1 cellular context compared by ENCODE assay signal in genomic region chr14:90060965-90061848, GRCh38.
TF ChIP-seq lines count a peak whose summit lies in the region.

No MANE protein-coding gene starts in this region.

TF ChIP-seq in H1, 55 proteins besides CTCF, POLR2A, EP300 and RAD21 (continued from another document):
- TF ChIP-seq CHD1 (IDR thresholded peaks at IDR 0.05; ENCODE audit: low read depth, low read length) (no peak), TCF12 (IDR thresholded peaks at IDR 0.05; ENCODE audit: low read depth, low read length) (no peak), CTBP2 (IDR thresholded peaks at IDR 0.05; ENCODE audit: borderline replicate concordance, insufficient read depth, insufficient read length, low read length) (no peak), MAFK (IDR thresholded peaks at IDR 0.05; ENCODE audit: low read depth, low read length) (no peak), JUN (IDR thresholded peaks at IDR 0.05; ENCODE audit: low read depth, low read length) (no peak), SP4 (IDR thresholded peaks at IDR 0.05; ENCODE audit: low read length) (no peak), POLR2AphosphoS5 (IDR thresholded peaks at IDR 0.05; ENCODE audit: low read depth, low read length) (no peak), KDM4A (IDR thresholded peaks at IDR 0.05; ENCODE audit: low read depth, low read length, severe bottlenecking) (peak; percentile 80), TAF7 (optimal IDR thresholded peaks at IDR 0.05; ENCODE audit: borderline replicate concordance, low read depth, low read length) (no peak), ZNF274 (IDR thresholded peaks at IDR 0.05; ENCODE audit: borderline replicate concordance, extremely low read depth, low read length) (no peak), SP1 (IDR thresholded peaks at IDR 0.05; ENCODE audit: low read depth, low read length) (no peak), FOSL1 (IDR thresholded peaks at IDR 0.05; ENCODE audit: insufficient read depth, low read depth, low read length) (no peak), RXRA (IDR thresholded peaks at IDR 0.05; ENCODE audit: insufficient read depth, low read depth, low read length) (no peak), GTF2F1 (IDR thresholded peaks at IDR 0.05; ENCODE audit: borderline replicate concordance, low read depth, low read length) (no peak), SUZ12 (IDR thresholded peaks at IDR 0.05; ENCODE audit: low read length) (peak; percentile 63), CHD7 (IDR thresholded peaks at IDR 0.05; ENCODE audit: insufficient replicate concordance, low read length) (no peak), TBP (IDR thresholded peaks at IDR 0.05; ENCODE audit: low read depth, low read length) (no peak), KDM5A (IDR thresholded peaks at IDR 0.05; ENCODE audit: low read length) (no peak), TEAD4 (IDR thresholded peaks at IDR 0.05; ENCODE audit: low read depth, low read length) (no peak), SP2 (IDR thresholded peaks at IDR 0.05; ENCODE audit: low read length) (no peak), CEBPB (IDR thresholded peaks at IDR 0.05; ENCODE audit: low read depth, low read length) (no peak), RNF2 (IDR thresholded peaks at IDR 0.05; ENCODE audit: borderline replicate concordance, low read depth, low read length, missing control alignments, poor library complexity, severe bottlenecking) (peak; percentile 5), NANOG (IDR thresholded peaks at IDR 0.05; ENCODE audit: insufficient read depth, low read depth, low read length, poor library complexity, severe bottlenecking) (no peak), EZH2 (IDR thresholded peaks at IDR 0.05; ENCODE audit: low read depth, low read length, severe bottlenecking) (peak; percentile 70), SIX5 (IDR thresholded peaks at IDR 0.05; ENCODE audit: low read depth, low read length) (no peak), SRF (IDR thresholded peaks at IDR 0.05; ENCODE audit: low read depth, low read length) (no peak), BCL11A (IDR thresholded peaks at IDR 0.05; ENCODE audit: low read depth in 2 of 2, low read length in 2 of 2) (no peak), RBBP5 (IDR thresholded peaks at IDR 0.05; ENCODE audit: borderline replicate concordance, low read depth, low read length) (peak; percentile 72; the same call in 1 of the 2 replicates), PHF8 (conservative IDR thresholded peaks at IDR 0.05; ENCODE audit: low read depth, low read length) (peak; percentile 45), ATF2 (IDR thresholded peaks at IDR 0.05; ENCODE audit: low read length) (no peak), SIRT6 (IDR thresholded peaks at IDR 0.05; ENCODE audit: low read length) (no peak), HDAC2 (IDR thresholded peaks at IDR 0.05; ENCODE audit: borderline replicate concordance in 1 of 2, low read depth in 2 of 2, low read length in 2 of 2) (no peak), SIN3A (conservative IDR thresholded peaks at IDR 0.05 in 1 of 2, IDR thresholded peaks at IDR 0.05 in 1 of 2; ENCODE audit: low read depth in 1 of 2, low read length in 2 of 2) (no peak), ASH2L (IDR thresholded peaks at IDR 0.05; ENCODE audit: low read length) (no peak), USF2 (IDR thresholded peaks at IDR 0.05; ENCODE audit: low read length) (no peak), CHD2 (IDR thresholded peaks at IDR 0.05; ENCODE audit: low read length) (no peak), RFX5 (IDR thresholded peaks at IDR 0.05; ENCODE audit: borderline replicate concordance, low read depth, low read length) (no peak), E2F6 (IDR thresholded peaks at IDR 0.05) (no peak), POU5F1 (IDR thresholded peaks at IDR 0.05; ENCODE audit: low read depth, low read length) (no peak), EGR1 (IDR thresholded peaks at IDR 0.05; ENCODE audit: borderline replicate concordance, low read depth, low read length) (no peak), CBX8 (IDR thresholded peaks at IDR 0.05; ENCODE audit: borderline replicate concordance, low read depth, low read length) (no peak), BACH1 (IDR thresholded peaks at IDR 0.05; ENCODE audit: low read length) (no peak)
